ENCODE assay signal across 33 cellular contexts in the genomic region with DNA sequence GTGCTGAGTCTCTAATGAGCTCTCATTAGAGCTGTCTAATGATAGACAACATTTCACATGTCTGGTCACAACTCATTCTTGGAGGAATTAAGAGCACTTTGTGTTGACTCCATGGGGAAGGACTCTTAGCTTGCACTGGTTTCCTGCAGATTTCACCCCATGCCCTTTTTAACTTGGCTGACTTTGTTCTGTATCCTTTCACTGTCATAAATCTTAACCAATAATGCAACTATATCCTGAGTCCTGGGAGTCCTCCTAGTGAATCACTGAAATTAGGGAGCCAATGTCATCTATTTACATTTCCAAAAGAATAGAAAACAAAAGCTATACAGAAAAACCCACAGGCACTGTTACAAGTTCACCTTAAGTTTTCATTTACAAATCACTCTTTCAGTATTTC. TPM values are rescaled to one million over a fixed set of nuclear protein-coding genes. Genes with fewer than 3 reads are reported as not detected.
DNase-seq lines count a peak whose midpoint lies in the region; ATAC-seq, FAIRE-seq and TF ChIP-seq lines count a peak whose summit lies in the region.
"Had no signal": no experiment of that assay in that cellular context is flagged by ENCODE, and none has a peak within 500 bp of the region (broad histone marks: within the 10 kb centered on the region; RNA-seq: fewer than 3 reads in every experiment).

No MANE protein-coding gene starts in this region.

- H3K79me1 ChIP-seq in H1 (ENCODE audit: low read depth, low read length), result no peaks in the 10 kb centered on the region

- no peaks in the 10 kb centered on the region; the same call in 1 of the 2 replicates for H3K23me2 ChIP-seq in H1 (ENCODE audit: low read depth, low read length)

- POLR2A ChIA-PET in activated CD4-positive, alpha-beta T cell treated with anti-CD3 and anti-CD28 coated beads for 36 hours (lab: Charles Lee), result no interaction called here
- POLR2A ChIA-PET in H1 (lab: Charles Lee; ENCODE audit: partially characterized antibody), result no interaction called here

- H3K23ac ChIP-seq in H1 (ENCODE audit: insufficient read length), result no peak overlapping the region

- H2BK20ac ChIP-seq in H1 (ENCODE audit: low read length), result no peak overlapping the region

- TF ChIP-seq POLR2A in H1 (IDR thresholded peaks at IDR 0.05; ENCODE audit: control extremely low read depth in 1 of 2, low read depth in 2 of 2, low read length in 2 of 2), result no peak

- no peaks in the 10 kb centered on the region for H3K27me3 Mint-ChIP-seq in activated CD4-positive, alpha-beta T cell treated with anti-CD3 and anti-CD28 coated beads for 36 hours
- H3K27me3 Mint-ChIP-seq in nephron (ENCODE audit: low read depth) (no peaks in the 10 kb centered on the region), osteocyte (ENCODE audit: unreplicated experiment) (peaks cover under 1% of the 10 kb centered on the region)
- H3K27me3 Mint-ChIP-seq: IgD-negative memory B cell had no signal

- H4K20me1 ChIP-seq in H1 (replicated peaks in 1 of 2; ENCODE audit: control insufficient read depth in 1 of 2, insufficient read depth in 2 of 2, low read length in 2 of 2), result no peaks in the 10 kb centered on the region

- no peak for TF ChIP-seq EP300 in H1 (IDR thresholded peaks at IDR 0.05; ENCODE audit: borderline replicate concordance in 1 of 2, low read depth in 2 of 2, low read length in 2 of 2)

- no peak overlapping the region for H2BK15ac ChIP-seq in H1 (ENCODE audit: low read length)

- CTCF ChIA-PET in activated CD4-positive, alpha-beta T cell treated with anti-CD3 and anti-CD28 coated beads for 36 hours (lab: Charles Lee), result interaction anchor here (0.6 to 2.2 kb wide), 2 partner anchors 32 to 68 kb away, joined by 3 to 8 read pairs; no protein-coding TSS in a partner anchor
- CTCF ChIA-PET in H1 (lab: Charles Lee; ENCODE audit: partially characterized antibody), result interaction anchor here (1.0 to 2.5 kb wide), 5 partner anchors 31 to 216 kb away, joined by 3 to 12 read pairs (median 3); no protein-coding TSS in a partner anchor

- no peaks in the 10 kb centered on the region for H3K36me3 ChIP-seq in H1 (ENCODE audit: control insufficient read depth in 2 of 4, insufficient read depth in 4 of 4, low read length in 3 of 4)
- H3K36me3 ChIP-seq in lower lobe of right lung, result no peaks in the 10 kb centered on the region
- H3K36me3 ChIP-seq: heart right ventricle, stomach, WERI-Rb-1 had no signal

- peak overlapping the region; percentile 20 for H3K27ac Mint-ChIP-seq in activated CD4-positive, alpha-beta T cell treated with anti-CD3 and anti-CD28 coated beads for 36 hours
- H3K27ac Mint-ChIP-seq in nephron (peak overlapping the region; percentile 24 to 46 (median 24)), osteocyte (ENCODE audit: unreplicated experiment) (no peak overlapping the region)
- H3K27ac Mint-ChIP-seq: activated naive CD4-positive, alpha-beta T cell treated with anti-CD3 and anti-CD28 coated beads, Interleukin-2, amount 50 U/mL, for 72 hours; activated T-helper 2 cell treated with anti-CD3 and anti-CD28 coated beads, Interferon-gamma antibody, Interleukin-2, Interleukin-4, amounts not matched to agents 10 μg/mL and 5 μg/mL and 100 μg/mL, durations not matched to agents 14 hours and 24 hours and 36 hours; CD8-positive, alpha-beta memory T cell; IgD-negative memory B cell; natural killer cell had no signal

- no peak overlapping the region for H3K4me3 Mint-ChIP-seq in activated CD4-positive, alpha-beta T cell treated with anti-CD3 and anti-CD28 coated beads for 36 hours
- H3K4me3 Mint-ChIP-seq in nephron, result no peak overlapping the region
- no peak overlapping the region for H3K4me3 Mint-ChIP-seq in osteocyte (ENCODE audit: unreplicated experiment)
- H3K4me3 Mint-ChIP-seq: CD8-positive, alpha-beta memory T cell; IgD-negative memory B cell; natural killer cell had no signal

- no peaks in the 10 kb centered on the region for H3K4me1 Mint-ChIP-seq in activated CD4-positive, alpha-beta T cell treated with anti-CD3 and anti-CD28 coated beads for 36 hours
- H3K4me1 Mint-ChIP-seq in nephron (peaks cover 23% of the 10 kb centered on the region), osteocyte (ENCODE audit: unreplicated experiment) (no peaks in the 10 kb centered on the region)

- H3K9me3 ChIP-seq in H1 (ENCODE audit: insufficient read depth in 2 of 2, low read depth in 1 of 2, low read length in 1 of 2) (peaks cover 5 to 8% of the 10 kb centered on the region in 2 experiments; a peak in 3 of 4 replicates), lower lobe of right lung (peaks cover 14% of the 10 kb centered on the region)

- FAIRE-seq in H1 (lab: Jason Lieb, UNC), result no peak

- no peak overlapping the region for H3K4me2 ChIP-seq in H1 (ENCODE audit: insufficient read depth in 1 of 2, low read depth in 2 of 2, low read length in 2 of 2)

- no peak overlapping the region for H3K9ac ChIP-seq in H1 (replicated peaks in 1 of 4; ENCODE audit: extremely low read depth in 1 of 4, low read depth in 3 of 4, low read length in 3 of 4)

- H3K27me3 ChIP-seq in H1 (replicated peaks in 1 of 4; ENCODE audit: control insufficient read depth in 3 of 4, extremely low read depth in 1 of 4, insufficient read depth in 3 of 4, low read length in 3 of 4) (no peaks in the 10 kb centered on the region), dorsolateral prefrontal cortex (no peaks in the 10 kb centered on the region), lower lobe of right lung (ENCODE audit: low read depth) (no peaks in the 10 kb centered on the region)
- H3K27me3 ChIP-seq: heart right ventricle, stomach had no signal

- TF ChIP-seq CTCF in H1 (IDR thresholded peaks at IDR 0.05; ENCODE audit: control extremely low read depth in 1 of 3, insufficient read depth in 1 of 3, low read depth in 1 of 3, low read length in 3 of 3), result no peak
- no peak for TF ChIP-seq CTCF in nephron (IDR thresholded peaks at IDR 0.05; ENCODE audit: unreplicated experiment in 3 of 3)
- TF ChIP-seq CTCF in dorsolateral prefrontal cortex (IDR thresholded peaks at IDR 0.05 in 54 of 56, conservative IDR thresholded peaks at IDR 0.05 in 2 of 56; ENCODE audit: low read depth in 1 of 56, partially characterized antibody in 56 of 56), result no peak
- no peak for TF ChIP-seq CTCF in osteocyte (IDR thresholded peaks at IDR 0.05)
- no peak for TF ChIP-seq CTCF in lower lobe of right lung (IDR thresholded peaks at IDR 0.05)

- H3K27ac ChIP-seq in H1 (ENCODE audit: low read depth, low read length) (no peak overlapping the region), dorsolateral prefrontal cortex (peak overlapping the region in 26 of 59 donors; percentile 2 to 66 (median 32)), lower lobe of right lung (no peak overlapping the region)
- H3K27ac ChIP-seq: stomach, WERI-Rb-1 had no signal

- H4K91ac ChIP-seq in H1 (replicated peaks; ENCODE audit: insufficient read length, low read length), result no peak overlapping the region

- H3K4me1 ChIP-seq in H1 (replicated peaks in 1 of 4; ENCODE audit: control insufficient read depth in 3 of 4, insufficient read depth in 4 of 4, low read length in 3 of 4) (peaks cover 2 to 13% (median 8%) of the 10 kb centered on the region in 4 experiments; a peak in 5 of 7 replicates), lower lobe of right lung (no peaks in the 10 kb centered on the region)

- no peak for ATAC-seq in activated CD4-positive, alpha-beta T cell treated with anti-CD3 and anti-CD28 coated beads for 36 hours
- ATAC-seq in lower lobe of right lung, result no peak
- ATAC-seq: activated naive CD4-positive, alpha-beta T cell treated with anti-CD3 and anti-CD28 coated beads, Interleukin-2, amount 50 U/mL, for 72 hours; heart right ventricle; left lobe of liver; natural killer cell; sciatic nerve had no signal

- H4K5ac ChIP-seq in H1 (ENCODE audit: insufficient read length, low read depth, low read length), result no peak overlapping the region

- peaks cover 5% of the 10 kb centered on the region for H3K9me3 Mint-ChIP-seq in activated CD4-positive, alpha-beta T cell treated with anti-CD3 and anti-CD28 coated beads for 36 hours (ENCODE audit: low read depth)
- H3K9me3 Mint-ChIP-seq in nephron (peaks cover 18% of the 10 kb centered on the region), osteocyte (ENCODE audit: unreplicated experiment) (no peaks in the 10 kb centered on the region)

- TF ChIP-seq RAD21 in H1 (IDR thresholded peaks at IDR 0.05 in 1 of 2, conservative IDR thresholded peaks at IDR 0.05 in 1 of 2; ENCODE audit: low read depth in 2 of 2, low read length in 2 of 2), result no peak

- H2BK5ac ChIP-seq in H1 (ENCODE audit: low read depth, low read length), result no peak overlapping the region

- H3K18ac ChIP-seq in H1 (ENCODE audit: extremely low read depth, low read length), result no peak overlapping the region

- no peak overlapping the region for H4K8ac ChIP-seq in H1 (ENCODE audit: extremely low read depth, insufficient read depth, low read length)

- H2AK5ac ChIP-seq in H1 (ENCODE audit: low read depth, low read length), result no peak overlapping the region

- H2BK120ac ChIP-seq in H1 (replicated peaks; ENCODE audit: low read depth, low read length), result no peak overlapping the region

- H3K56ac ChIP-seq in H1 (replicated peaks; ENCODE audit: insufficient read length, low read depth, low read length), result no peak overlapping the region

- no peak overlapping the region for H2AFZ ChIP-seq in H1 (ENCODE audit: low read length)

- H3K4me3 ChIP-seq in H1 (ENCODE audit: extremely low read depth in 1 of 4, insufficient read depth in 2 of 4, low read depth in 3 of 4, low read length in 4 of 4) (no peak overlapping the region), dorsolateral prefrontal cortex (no peak overlapping the region), lower lobe of right lung (no peak overlapping the region)
- H3K4me3 ChIP-seq: heart right ventricle, stomach had no signal

- H3K14ac ChIP-seq in H1 (ENCODE audit: insufficient read length), result no peak overlapping the region

- no peaks in the 10 kb centered on the region for H3K79me2 ChIP-seq in H1 (ENCODE audit: control insufficient read depth in 1 of 2, insufficient read depth in 2 of 2, low read length in 2 of 2)

- H2BK12ac ChIP-seq in H1 (ENCODE audit: low read depth, low read length), result 0 out of 2 replicates have a peak overlapping the region, but pooled peaks have one; percentile 4

- no peak for DNase-seq in activated CD4-positive, alpha-beta T cell treated with anti-CD3 and anti-CD28 coated beads for 36 hours
- no peak for DNase-seq in activated CD4-positive, alpha-beta T cell treated with anti-CD3 and anti-CD28 coated beads for 48 hours
- DNase-seq in H1 (ENCODE audit: low read depth in 1 of 2, low spot score in 2 of 2) (no peak), dorsolateral prefrontal cortex (no peak), osteocyte (ENCODE audit: extremely low spot score, unreplicated experiment) (no peak), HuH-7 (ENCODE audit: low spot score) (no peak), lower lobe of right lung (no peak)
- DNase-seq: 8988T; activated CD4-positive, alpha-beta T cell treated with anti-CD3 and anti-CD28 coated beads, Interleukin-2, amount 50 U/mL, for 4 hours; activated CD8-positive, alpha-beta memory T cell treated with anti-CD3 and anti-CD28 coated beads, Interleukin-2, amount 50 U/mL, for 4 hours; AML-193; aorta; CD8-positive, alpha-beta memory T cell; central memory CD4-positive, alpha-beta T cell; dermis blood vessel endothelial cell; HCEC 1CT; heart right ventricle; natural killer cell; NCI-H1105; NCI-H1930; NCI-H345; NCI-H82; SHP77; stomach; T-helper 9 cell; trophoblast cell; WERI-Rb-1 had no signal

- intact Hi-C loops in activated CD4-positive, alpha-beta T cell treated with anti-CD3 and anti-CD28 coated beads for 36 hours (cut with DNase I, micrococcal nuclease), result no loop called here
- intact Hi-C loops in dorsolateral prefrontal cortex (cut with DNase I), result loop anchor here in 1 of 2 donors (5.0 kb wide), 1 partner anchor 1352 kb away; no protein-coding TSS in a partner anchor
- intact Hi-C loops in lower lobe of right lung (cut with DNase I), result no loop called here

- H3K4ac ChIP-seq in H1 (replicated peaks; ENCODE audit: insufficient read length, low read depth, low read length), result no peak overlapping the region

- H3K36me3 Mint-ChIP-seq in activated CD4-positive, alpha-beta T cell treated with anti-CD3 and anti-CD28 coated beads for 36 hours (ENCODE audit: low read depth), result no peaks in the 10 kb centered on the region
- H3K36me3 Mint-ChIP-seq in nephron (ENCODE audit: low read depth) (peaks cover 12% of the 10 kb centered on the region), osteocyte (ENCODE audit: unreplicated experiment) (no peaks in the 10 kb centered on the region)
- H3K36me3 Mint-ChIP-seq: natural killer cell had no signal

RNA-seq across cellular contexts. Expression of gene FBXO15, which starts 33.4 kb away (rescaled TPM):
- total RNA-seq in activated CD4-positive, alpha-beta T cell treated with anti-CD3 and anti-CD28 coated beads for 36 hours, result 1 to 10 TPM; 1.4 to 1.6 TPM
- total RNA-seq in H1 (2021; fragmentation: NEBNext Ultra II Directional; extraction: Animal tissue kit (Norgen Biotek cat#: 25700)), result 0.46 and 0.84 TPM in 2 replicates
- 0.75 and 0.85 TPM in 2 replicates for polyA plus RNA-seq in H1 (2011; rRNA removed)
- 0.96 TPM for polyA plus RNA-seq in H1 (2011; cell fraction: cytosol; rRNA removed)
- polyA plus RNA-seq in H1 (2011; cell fraction: nucleus; rRNA removed), result 1.2 TPM
- polyA plus RNA-seq in H1 (2012, experiment 1 of 2), result 0.35 to 1.4 TPM (median 0.95 TPM) in 4 replicates
- polyA plus RNA-seq in H1 (2012, experiment 2 of 2), result 0.56 TPM
- polyA plus RNA-seq in H1 (2013, experiment 1 of 2), result 0.81 TPM
- 0.98 TPM for polyA plus RNA-seq in H1 (2013, experiment 2 of 2)
- polyA minus RNA-seq in H1 (2011; rRNA and poly(A)+ RNA removed), result 0.73 and 2.5 TPM in 2 replicates
- not detected for polyA minus RNA-seq in H1 (2011; cell fraction: cytosol; rRNA and poly(A)+ RNA removed)
- 1.2 TPM for polyA minus RNA-seq in H1 (2011; cell fraction: nucleus; rRNA and poly(A)+ RNA removed)
- total RNA-seq in dorsolateral prefrontal cortex (1 to 10 TPM; 2.4 to 9.5 (median 5.9) TPM), osteocyte (0.73 and 0.86 TPM in 2 replicates), lower lobe of right lung (4.2 TPM)

RNA-seq across cellular contexts. Expression of gene TIMM21, which starts 34.1 kb away (rescaled TPM):
- total RNA-seq in activated CD4-positive, alpha-beta T cell treated with anti-CD3 and anti-CD28 coated beads for 36 hours, result 10 to 100 TPM; 36.9 to 52.8 TPM
- total RNA-seq in H1 (2021; fragmentation: NEBNext Ultra II Directional; extraction: Animal tissue kit (Norgen Biotek cat#: 25700)), result 43.8 and 46.3 TPM in 2 replicates
- polyA plus RNA-seq in H1 (2011; rRNA removed), result 17.6 and 27.9 TPM in 2 replicates
- 41.9 TPM for polyA plus RNA-seq in H1 (2011; cell fraction: cytosol; rRNA removed)
- polyA plus RNA-seq in H1 (2011; cell fraction: nucleus; rRNA removed), result 21.7 TPM
- polyA plus RNA-seq in H1 (2012, experiment 1 of 2), result 45.8 to 82.6 TPM (median 47.0 TPM) in 4 replicates
- polyA plus RNA-seq in H1 (2012, experiment 2 of 2), result 3.5 TPM
- 33.2 TPM for polyA plus RNA-seq in H1 (2013, experiment 1 of 2)
- polyA plus RNA-seq in H1 (2013, experiment 2 of 2), result 34.8 TPM
- 30.6 and 37.6 TPM in 2 replicates for polyA minus RNA-seq in H1 (2011; rRNA and poly(A)+ RNA removed)
- polyA minus RNA-seq in H1 (2011; cell fraction: cytosol; rRNA and poly(A)+ RNA removed), result 16.1 TPM
- 14.3 TPM for polyA minus RNA-seq in H1 (2011; cell fraction: nucleus; rRNA and poly(A)+ RNA removed)
- total RNA-seq in dorsolateral prefrontal cortex (10 to 100 TPM; 24.5 to 64.1 (median 41.0) TPM), osteocyte (22.0 and 23.3 TPM in 2 replicates), lower lobe of right lung (21.6 TPM)
